Comparison of ENCODE assay signal across 13 cellular contexts in genomic region chr15:66827698-66828055, GRCh38.
DNase-seq lines count a peak whose midpoint lies in the region; ATAC-seq, FAIRE-seq and TF ChIP-seq lines count a peak whose summit lies in the region.
"Had no signal": no experiment of that assay in that cellular context is flagged by ENCODE, and none has a peak within 500 bp of the region (broad histone marks: within the 10 kb centered on the region; RNA-seq: fewer than 3 reads in every experiment).

No MANE protein-coding gene starts in this region.

- peak overlapping the region; percentile 47 for H3K9ac ChIP-seq in HUES6 (ENCODE audit: low read length)

- no peak overlapping the region for H3K4me3 Mint-ChIP-seq in WTC11
- H3K4me3 Mint-ChIP-seq in mesothelial cell of epicardium, result no peak overlapping the region
- H3K4me3 Mint-ChIP-seq: B cell; CD4-positive, alpha-beta T cell had no signal

- H3K36me3 Mint-ChIP-seq in WTC11 (no peaks in the 10 kb centered on the region), mesothelial cell of epicardium (no peaks in the 10 kb centered on the region)

- H3K4me1 Mint-ChIP-seq in WTC11 (peaks cover 42% of the 10 kb centered on the region), mesothelial cell of epicardium (peaks cover 50% of the 10 kb centered on the region)

- H3K9me3 ChIP-seq in HUES6 (ENCODE audit: control insufficient read depth, insufficient read depth, low read depth, low read length) (no peaks in the 10 kb centered on the region), upper lobe of right lung (no peaks in the 10 kb centered on the region)

- ATAC-seq in WTC11 (peak; percentile 14; the same call in 1 of the 2 replicates), upper lobe of right lung (no peak)

- H3K9me3 Mint-ChIP-seq in WTC11 (no peaks in the 10 kb centered on the region), mesothelial cell of epicardium (no peaks in the 10 kb centered on the region)
- H3K9me3 Mint-ChIP-seq: CD4-positive, alpha-beta T cell had no signal

- H3K27ac ChIP-seq in HUES6 (ENCODE audit: low read depth, low read length) (peak overlapping the region; percentile 52; the same call in 1 of the 2 replicates), upper lobe of right lung (no peak overlapping the region)

- DNase-seq in WTC11 (ENCODE audit: low spot score), result no peak
- DNase-seq in mesothelial cell of epicardium (ENCODE audit: low spot score in 2 of 2, unreplicated experiment in 2 of 2), result no peak
- DNase-seq in upper lobe of right lung, result peak; percentile 17
- no peak for DNase-seq in NOMO-1 treated with dmso at 0.1 percent for 144 hours (lab: John Stamatoyannopoulos, UW; ENCODE audit: unreplicated experiment)
- DNase-seq in frontal cortex (ENCODE audit: low spot score in 2 of 2), result no peak
- no peak for DNase-seq in NCI-H1092 (lab: John Stamatoyannopoulos, UW)
- DNase-seq: C1 segment of cervical spinal cord; Calu3; CD4-positive, alpha-beta T cell; DMS 273 treated with DMSO at 0.1 percent for 48 hours had no signal

- H3K4me1 ChIP-seq in HUES6 (ENCODE audit: control insufficient read depth, insufficient read depth, low read length), result peaks cover 34% of the 10 kb centered on the region
- no peaks in the 10 kb centered on the region for H3K4me1 ChIP-seq in upper lobe of right lung

- H3K27me3 ChIP-seq in HUES6 (ENCODE audit: control insufficient read depth, insufficient read depth, low read length) (no peaks in the 10 kb centered on the region), upper lobe of right lung (no peaks in the 10 kb centered on the region)

- H3K27me3 Mint-ChIP-seq in WTC11 (ENCODE audit: low read depth) (peaks cover 18% of the 10 kb centered on the region), mesothelial cell of epicardium (ENCODE audit: low read depth) (no peaks in the 10 kb centered on the region)
- H3K27me3 Mint-ChIP-seq: B cell had no signal

- CTCF ChIA-PET in WTC11 (lab: Charles Lee), result interaction anchor here (0.8 to 1.7 kb wide), 2 partner anchors 25 to 209 kb away, joined by 4 read pairs; no protein-coding TSS in a partner anchor

- POLR2A ChIA-PET in WTC11 (lab: Charles Lee), result interaction anchor here (0.6 kb wide), 1 partner anchor 102 kb away, joined by 3 read pairs; no protein-coding TSS in a partner anchor

- H3K4me3 ChIP-seq in HUES6 (ENCODE audit: low read depth, low read length) (no peak overlapping the region), upper lobe of right lung (no peak overlapping the region)

- intact Hi-C loops in upper lobe of right lung (cut with DNase I), result no loop called here

- TF ChIP-seq CTCF in WTC11 (IDR thresholded peaks at IDR 0.05) (no peak), mesothelial cell of epicardium (IDR thresholded peaks at IDR 0.05; ENCODE audit: unreplicated experiment) (no peak), upper lobe of right lung (IDR thresholded peaks at IDR 0.05) (no peak)

- H3K36me3 ChIP-seq in HUES6 (ENCODE audit: control insufficient read depth, insufficient read depth, low read length) (no peaks in the 10 kb centered on the region), upper lobe of right lung (no peaks in the 10 kb centered on the region)

- FAIRE-seq in frontal cortex (lab: Jason Lieb, UNC), result no peak
- FAIRE-seq: A204.1 had no signal

- peak overlapping the region; percentile 17; the same call in 1 of the 2 replicates for H3K27ac Mint-ChIP-seq in WTC11
- H3K27ac Mint-ChIP-seq in mesothelial cell of epicardium, result peak overlapping the region; percentile 79
- H3K27ac Mint-ChIP-seq: B cell; CD4-positive, alpha-beta T cell had no signal

TF ChIP-seq in WTC11, 78 proteins besides CTCF, POLR2A, EP300 and RAD21 (continues in another document):
- TF ChIP-seq ZNF138 (CRISPR knock-in tag; conservative IDR thresholded peaks at IDR 0.05) (no peak), ZNF425 (CRISPR knock-in tag; conservative IDR thresholded peaks at IDR 0.05) (no peak), GTF2I (CRISPR knock-in tag; conservative IDR thresholded peaks at IDR 0.05) (no peak), ZNF532 (CRISPR knock-in tag; IDR thresholded peaks at IDR 0.05; ENCODE audit: borderline replicate concordance) (no peak), FOXP1 (CRISPR knock-in tag; IDR thresholded peaks at IDR 0.05; ENCODE audit: borderline replicate concordance) (no peak), CREM (CRISPR knock-in tag; IDR thresholded peaks at IDR 0.05) (no peak), PRRX2 (CRISPR knock-in tag; IDR thresholded peaks at IDR 0.05) (no peak), AR (CRISPR knock-in tag; IDR thresholded peaks at IDR 0.05) (no peak), E2F4 (CRISPR knock-in tag; IDR thresholded peaks at IDR 0.05; ENCODE audit: borderline replicate concordance, low read depth) (no peak), ZNF263 (CRISPR knock-in tag; IDR thresholded peaks at IDR 0.05; ENCODE audit: low read depth) (no peak)
